14 cellular contexts compared by ENCODE assay signal in the genomic region with DNA sequence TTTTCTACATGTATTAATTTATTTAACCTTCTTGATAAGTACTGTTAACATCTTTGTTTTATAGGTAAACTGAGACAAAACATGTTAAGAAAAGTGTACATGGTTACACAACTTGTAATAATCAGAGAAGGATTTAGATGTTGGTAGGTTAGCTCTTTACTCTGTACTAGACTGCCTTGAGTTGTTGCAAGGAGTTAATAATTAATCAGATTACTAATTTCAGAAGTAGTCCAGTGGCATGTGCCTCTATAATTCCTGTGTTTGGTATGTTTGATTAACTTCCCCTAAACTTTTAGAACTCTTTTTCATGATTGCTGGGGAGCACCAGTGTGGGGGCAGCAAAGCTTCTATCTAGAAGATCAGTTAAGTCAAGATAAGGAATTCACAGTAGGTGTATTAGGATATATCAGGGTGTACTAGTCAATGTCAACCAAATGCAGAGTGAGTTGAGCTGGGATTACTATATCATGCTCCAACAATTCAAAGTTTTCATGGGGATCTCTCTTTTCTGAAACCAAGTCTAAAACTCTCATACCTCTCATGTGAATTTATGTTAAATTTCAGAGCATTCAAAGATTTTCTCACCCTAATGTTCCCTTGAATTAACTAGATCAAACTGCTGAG.
A peak's percentile ranks its signal among the peaks of the same experiment; 100 is the strongest.
DNase-seq lines count a peak whose midpoint lies in the region; ATAC-seq, FAIRE-seq and TF ChIP-seq lines count a peak whose summit lies in the region.
"Had no signal": no experiment of that assay in that cellular context is flagged by ENCODE, and none has a peak within 500 bp of the region (broad histone marks: within the 10 kb centered on the region; RNA-seq: fewer than 3 reads in every experiment).

No MANE protein-coding gene starts in this region.

- POLR2A ChIA-PET in activated CD4-positive, alpha-beta T cell treated with anti-CD3 and anti-CD28 coated beads, Interleukin-2, amount 10 ng/mL, durations not matched to agents 7 days and 5 days (lab: Charles Lee): no interaction called here
- POLR2A ChIA-PET in activated CD4-positive, alpha-beta T cell treated with anti-CD3 and anti-CD28 coated beads for 36 hours (lab: Charles Lee): no interaction called here

- H3K27ac Mint-ChIP-seq in activated CD4-positive, alpha-beta T cell treated with anti-CD3 and anti-CD28 coated beads, Interleukin-2, amount 10 ng/mL, durations not matched to agents 24 days and 14 days: peak overlapping the region; percentile 90
- H3K27ac Mint-ChIP-seq in activated CD4-positive, alpha-beta T cell treated with anti-CD3 and anti-CD28 coated beads, Interleukin-2, amount 10 ng/mL, durations not matched to agents 7 days and 5 days: no peak overlapping the region
- no peak overlapping the region for H3K27ac Mint-ChIP-seq in activated CD4-positive, alpha-beta T cell treated with anti-CD3 and anti-CD28 coated beads for 36 hours
- H3K27ac Mint-ChIP-seq: activated naive CD4-positive, alpha-beta T cell treated with anti-CD3 and anti-CD28 coated beads, Interleukin-2, amount 10 ng/mL, durations not matched to agents 7 days and 5 days had no signal

- no peak overlapping the region for H3K27ac ChIP-seq in pancreas
- H3K27ac ChIP-seq: esophagus muscularis mucosa had no signal

- H3K4me1 ChIP-seq in pancreas: peaks cover 6 to 12% (median 7%) of the 10 kb centered on the region in 3 donors

- no peaks in the 10 kb centered on the region for H3K36me3 ChIP-seq in pancreas
- H3K36me3 ChIP-seq: esophagus muscularis mucosa had no signal

- TF ChIP-seq CTCF in pancreas (IDR thresholded peaks at IDR 0.05): no peak

- no peaks in the 10 kb centered on the region for H3K27me3 ChIP-seq in pancreas
- H3K27me3 ChIP-seq: esophagus muscularis mucosa had no signal

- no peaks in the 10 kb centered on the region for H3K9me3 ChIP-seq in pancreas
- H3K9me3 ChIP-seq: esophagus muscularis mucosa had no signal

- ATAC-seq in GM21825 (IDR thresholded peaks at IDR 0.05; ENCODE audit: unreplicated experiment) (peak; percentile 92), HG03442 (IDR thresholded peaks at IDR 0.05; ENCODE audit: unreplicated experiment) (peak; percentile 47), pancreas (peak; percentile 63 to 86 (median 82))
- ATAC-seq in activated CD4-positive, alpha-beta T cell treated with anti-CD3 and anti-CD28 coated beads for 36 hours: no peak

- peaks cover 50% of the 10 kb centered on the region for H3K9me3 Mint-ChIP-seq in activated CD4-positive, alpha-beta T cell treated with anti-CD3 and anti-CD28 coated beads, Interleukin-2, amount 10 ng/mL, durations not matched to agents 24 days and 14 days
- peaks cover 11% of the 10 kb centered on the region for H3K9me3 Mint-ChIP-seq in activated CD4-positive, alpha-beta T cell treated with anti-CD3 and anti-CD28 coated beads, Interleukin-2, amount 10 ng/mL, durations not matched to agents 7 days and 5 days
- H3K9me3 Mint-ChIP-seq in activated CD4-positive, alpha-beta T cell treated with anti-CD3 and anti-CD28 coated beads for 36 hours (ENCODE audit: low read depth): peaks cover 3% of the 10 kb centered on the region

- intact Hi-C loops in activated CD4-positive, alpha-beta T cell treated with anti-CD3 and anti-CD28 coated beads, Interleukin-2, amount 10 ng/mL, durations not matched to agents 24 days and 14 days (cut with micrococcal nuclease): no loop called here
- intact Hi-C loops in pancreas (cut with DNase I): no loop called here
- intact Hi-C loops in activated CD4-positive, alpha-beta T cell treated with anti-CD3 and anti-CD28 coated beads for 36 hours (cut with DNase I, micrococcal nuclease): no loop called here

- peaks cover 70% of the 10 kb centered on the region for H3K36me3 Mint-ChIP-seq in activated CD4-positive, alpha-beta T cell treated with anti-CD3 and anti-CD28 coated beads, Interleukin-2, amount 10 ng/mL, durations not matched to agents 24 days and 14 days (ENCODE audit: low read depth)
- peaks cover 2% of the 10 kb centered on the region for H3K36me3 Mint-ChIP-seq in activated CD4-positive, alpha-beta T cell treated with anti-CD3 and anti-CD28 coated beads, Interleukin-2, amount 10 ng/mL, durations not matched to agents 7 days and 5 days (ENCODE audit: low read depth)
- peaks cover 16% of the 10 kb centered on the region for H3K36me3 Mint-ChIP-seq in activated CD4-positive, alpha-beta T cell treated with anti-CD3 and anti-CD28 coated beads for 36 hours (ENCODE audit: low read depth)
- H3K36me3 Mint-ChIP-seq: activated naive CD4-positive, alpha-beta T cell treated with anti-CD3 and anti-CD28 coated beads, Interleukin-2, amount 10 ng/mL, durations not matched to agents 7 days and 5 days had no signal

- H3K27me3 Mint-ChIP-seq in activated CD4-positive, alpha-beta T cell treated with anti-CD3 and anti-CD28 coated beads, Interleukin-2, amount 10 ng/mL, durations not matched to agents 24 days and 14 days: no peaks in the 10 kb centered on the region
- no peaks in the 10 kb centered on the region for H3K27me3 Mint-ChIP-seq in activated CD4-positive, alpha-beta T cell treated with anti-CD3 and anti-CD28 coated beads, Interleukin-2, amount 10 ng/mL, durations not matched to agents 7 days and 5 days
- no peaks in the 10 kb centered on the region for H3K27me3 Mint-ChIP-seq in activated CD4-positive, alpha-beta T cell treated with anti-CD3 and anti-CD28 coated beads for 36 hours

- peaks cover 64% of the 10 kb centered on the region for H3K4me1 Mint-ChIP-seq in activated CD4-positive, alpha-beta T cell treated with anti-CD3 and anti-CD28 coated beads, Interleukin-2, amount 10 ng/mL, durations not matched to agents 24 days and 14 days
- peaks cover 18% of the 10 kb centered on the region for H3K4me1 Mint-ChIP-seq in activated CD4-positive, alpha-beta T cell treated with anti-CD3 and anti-CD28 coated beads, Interleukin-2, amount 10 ng/mL, durations not matched to agents 7 days and 5 days
- peaks cover 36% of the 10 kb centered on the region for H3K4me1 Mint-ChIP-seq in activated CD4-positive, alpha-beta T cell treated with anti-CD3 and anti-CD28 coated beads for 36 hours

- no peak overlapping the region for H3K4me3 Mint-ChIP-seq in activated CD4-positive, alpha-beta T cell treated with anti-CD3 and anti-CD28 coated beads, Interleukin-2, amount 10 ng/mL, durations not matched to agents 24 days and 14 days
- no peak overlapping the region for H3K4me3 Mint-ChIP-seq in activated CD4-positive, alpha-beta T cell treated with anti-CD3 and anti-CD28 coated beads, Interleukin-2, amount 10 ng/mL, durations not matched to agents 7 days and 5 days
- no peak overlapping the region for H3K4me3 Mint-ChIP-seq in activated CD4-positive, alpha-beta T cell treated with anti-CD3 and anti-CD28 coated beads for 36 hours
- H3K4me3 Mint-ChIP-seq: activated naive CD4-positive, alpha-beta T cell treated with anti-CD3 and anti-CD28 coated beads, Interleukin-2, amount 10 ng/mL, durations not matched to agents 7 days and 5 days had no signal

- no peak overlapping the region for H3K4me3 ChIP-seq in pancreas
- H3K4me3 ChIP-seq: esophagus muscularis mucosa had no signal

- peak; percentile 41 for DNase-seq in activated CD4-positive, alpha-beta T cell treated with anti-CD3 and anti-CD28 coated beads, Interleukin-2, amount 10 ng/mL, durations not matched to agents 24 days and 14 days
- no peak for DNase-seq in activated CD4-positive, alpha-beta T cell treated with anti-CD3 and anti-CD28 coated beads, Interleukin-2, amount 10 ng/mL, durations not matched to agents 7 days and 5 days
- no peak for DNase-seq in pancreas
- no peak for DNase-seq in T1000 (lab: John Stamatoyannopoulos, UW)
- DNase-seq in RPMI8226: no peak
- DNase-seq in activated CD4-positive, alpha-beta T cell treated with anti-CD3 and anti-CD28 coated beads for 36 hours: no peak
- DNase-seq: activated naive CD4-positive, alpha-beta T cell treated with anti-CD3 and anti-CD28 coated beads, Interleukin-2, amount 10 ng/mL, durations not matched to agents 7 days and 5 days; DMS 273 treated with DMSO at 0.1 percent for 48 hours; Kasumi-1; retina had no signal

- FAIRE-seq in pancreas (lab: Jason Lieb, UNC): no peak
- FAIRE-seq: GM12891 had no signal

- CTCF ChIA-PET in activated CD4-positive, alpha-beta T cell treated with anti-CD3 and anti-CD28 coated beads, Interleukin-2, amount 10 ng/mL, durations not matched to agents 7 days and 5 days (lab: Charles Lee): interaction anchor here (1.1 to 2.3 kb wide), 4 partner anchors 12 to 40 kb away, joined by 3 to 10 read pairs (median 4); no protein-coding TSS in a partner anchor
- CTCF ChIA-PET in activated CD4-positive, alpha-beta T cell treated with anti-CD3 and anti-CD28 coated beads for 36 hours (lab: Charles Lee): interaction anchor here (1.5 to 1.8 kb wide), 2 partner anchors 12 to 110 kb away, joined by 4 to 7 read pairs; no protein-coding TSS in a partner anchor
